In genomic region chr3:115330406-115330805, GRCh38 we compare ENCODE assay signal across 14 cellular contexts.
A peak's percentile ranks its signal among the peaks of the same experiment; 100 is the strongest.
DNase-seq lines count a peak whose midpoint lies in the region; ATAC-seq and TF ChIP-seq lines count a peak whose summit lies in the region.
"Had no signal": no experiment of that assay in that cellular context is flagged by ENCODE, and none has a peak within 500 bp of the region (broad histone marks: within the 10 kb centered on the region; RNA-seq: fewer than 3 reads in every experiment).

No MANE protein-coding gene starts in this region.

- H3K27ac Mint-ChIP-seq in osteocyte (ENCODE audit: unreplicated experiment): peak overlapping the region; percentile 51
- H3K27ac Mint-ChIP-seq: activated CD8-positive, alpha-beta memory T cell treated with anti-CD3 and anti-CD28 coated beads, Interleukin-2, amount 10 ng/mL, durations not matched to agents 7 days and 5 days; activated naive CD4-positive, alpha-beta T cell treated with anti-CD3 and anti-CD28 coated beads, Interleukin-2, amount 50 U/mL, for 24 hours; CD4-positive, CD25-positive, alpha-beta regulatory T cell had no signal

- TF ChIP-seq CTCF in fibroblast of mammary gland (conservative IDR thresholded peaks at IDR 0.05; ENCODE audit: control insufficient read depth, insufficient read depth, low read depth, low read length) (no peak), osteocyte (IDR thresholded peaks at IDR 0.05) (no peak)

- H3K4me3 Mint-ChIP-seq in osteocyte (ENCODE audit: unreplicated experiment): no peak overlapping the region
- H3K4me3 Mint-ChIP-seq: activated CD8-positive, alpha-beta memory T cell treated with anti-CD3 and anti-CD28 coated beads, Interleukin-2, amount 10 ng/mL, durations not matched to agents 7 days and 5 days; activated naive CD4-positive, alpha-beta T cell treated with anti-CD3 and anti-CD28 coated beads, Interleukin-2, amount 50 U/mL, for 24 hours; CD4-positive, CD25-positive, alpha-beta regulatory T cell had no signal

- no peaks in the 10 kb centered on the region for H3K9me3 Mint-ChIP-seq in osteocyte (ENCODE audit: unreplicated experiment)
- H3K9me3 Mint-ChIP-seq: activated naive CD4-positive, alpha-beta T cell treated with anti-CD3 and anti-CD28 coated beads, Interleukin-2, amount 50 U/mL, for 24 hours had no signal

- H3K4me1 Mint-ChIP-seq in osteocyte (ENCODE audit: unreplicated experiment): peaks cover 13% of the 10 kb centered on the region
- H3K4me1 Mint-ChIP-seq: activated CD8-positive, alpha-beta memory T cell treated with anti-CD3 and anti-CD28 coated beads, Interleukin-2, amount 10 ng/mL, durations not matched to agents 7 days and 5 days; activated naive CD4-positive, alpha-beta T cell treated with anti-CD3 and anti-CD28 coated beads, Interleukin-2, amount 50 U/mL, for 24 hours; CD4-positive, CD25-positive, alpha-beta regulatory T cell had no signal

- DNase-seq in GM03348 (ENCODE audit: low spot score) (peak; percentile 40), RPMI7951 (ENCODE audit: low read depth) (peak; percentile 58), fibroblast of mammary gland (ENCODE audit: low read depth) (peak; percentile 69), osteocyte (ENCODE audit: extremely low spot score, unreplicated experiment) (no peak), NK-92 (lab: John Stamatoyannopoulos, UW; ENCODE audit: unreplicated experiment) (no peak), midbrain (lab: John Stamatoyannopoulos, UW) (no peak)
- DNase-seq: activated CD8-positive, alpha-beta memory T cell treated with anti-CD3 and anti-CD28 coated beads, Interleukin-2, amount 10 ng/mL, durations not matched to agents 7 days and 5 days; CD4-positive, CD25-positive, alpha-beta regulatory T cell; colonic mucosa; NCI-H1930; right lobe of liver had no signal

- H3K4me3 ChIP-seq in fibroblast of mammary gland (ENCODE audit: control insufficient read depth, low read depth, low read length): no peak overlapping the region
- H3K4me3 ChIP-seq: colonic mucosa, right lobe of liver had no signal

- no peaks in the 10 kb centered on the region for H3K36me3 Mint-ChIP-seq in osteocyte (ENCODE audit: unreplicated experiment)
- H3K36me3 Mint-ChIP-seq: activated CD8-positive, alpha-beta memory T cell treated with anti-CD3 and anti-CD28 coated beads, Interleukin-2, amount 10 ng/mL, durations not matched to agents 7 days and 5 days; activated naive CD4-positive, alpha-beta T cell treated with anti-CD3 and anti-CD28 coated beads, Interleukin-2, amount 50 U/mL, for 24 hours; CD4-positive, CD25-positive, alpha-beta regulatory T cell had no signal

- ATAC-seq in HG03460 (IDR thresholded peaks at IDR 0.05; ENCODE audit: unreplicated experiment) (no peak), GM19397 (IDR thresholded peaks at IDR 0.05; ENCODE audit: unreplicated experiment) (no peak)
- ATAC-seq: activated CD8-positive, alpha-beta memory T cell treated with anti-CD3 and anti-CD28 coated beads, Interleukin-2, amount 10 ng/mL, durations not matched to agents 7 days and 5 days; right lobe of liver had no signal

- H3K27me3 Mint-ChIP-seq in osteocyte (ENCODE audit: unreplicated experiment): no peaks in the 10 kb centered on the region
- H3K27me3 Mint-ChIP-seq: activated naive CD4-positive, alpha-beta T cell treated with anti-CD3 and anti-CD28 coated beads, Interleukin-2, amount 50 U/mL, for 24 hours; CD4-positive, CD25-positive, alpha-beta regulatory T cell had no signal

Comparison
In these comparisons a context has a peak if more than half of its experiments do, and no peak if none do; other contexts are left out.
1. DNase-seq: peak in GM03348 (single experiment), RPMI7951 (single experiment) and fibroblast of mammary gland (single experiment); none in osteocyte (single experiment), NK-92 (single experiment) and midbrain (single experiment).